In genomic region chr1:108955111-108955510, GRCh38 we compare ENCODE assay signal across 26 cellular contexts.
"Had no signal": no experiment of that assay in that cellular context is flagged by ENCODE, and none has a peak within 500 bp of the region (broad histone marks: within the 10 kb centered on the region; RNA-seq: fewer than 3 reads in every experiment).

No MANE protein-coding gene starts in this region.

- FAIRE-seq: islet of Langerhans, kidney had no signal

- H3K4me1 ChIP-seq: left lung, thyroid gland, uterus had no signal

- H3K4me1 Mint-ChIP-seq: mesothelial cell of epicardium had no signal

- H3K36me3 ChIP-seq: ovary, thyroid gland, uterus had no signal

- H3K4me3 Mint-ChIP-seq: mesothelial cell of epicardium; natural killer cell; stimulated activated naive B cell treated with anti-CD40 and anti-IgM and Interleukin-4, amounts not matched to agents 10 μg/mL and 1 μg/mL and 100 μg/mL, for 72 hours; type B pancreatic cell had no signal

- H3K9me3 ChIP-seq: left lung, ovary, testis, thyroid gland, uterus had no signal

- H3K27ac Mint-ChIP-seq: mesothelial cell of epicardium; progenitor cell of endocrine pancreas; stimulated activated naive B cell treated with anti-CD40 and anti-IgM and Interleukin-4, amounts not matched to agents 10 μg/mL and 1 μg/mL and 100 μg/mL, for 72 hours; type B pancreatic cell had no signal

- H3K27me3 ChIP-seq: left lung, ovary, testis, thyroid gland, uterus had no signal

- H3K4me3 ChIP-seq: left lung, lung, ovary, skin epidermis, testis, thyroid gland, uterus had no signal

- ATAC-seq: left colon; left lung; natural killer cell; right cardiac atrium; sciatic nerve; stimulated activated naive B cell treated with anti-CD40 and anti-IgM and Interleukin-4, amounts not matched to agents 10 μg/mL and 1 μg/mL and 100 μg/mL, for 72 hours; stimulated activated naive CD8-positive, alpha-beta T cell treated with anti-CD3 and anti-CD28 coated beads, Interleukin-15, Interleukin-2, amounts not matched to agents 100 U/mL and 50 U/mL, for 24 hours had no signal

- H3K27ac ChIP-seq: left lung, ovary, skin epidermis, testis, thyroid gland, uterus had no signal

- H3K27me3 Mint-ChIP-seq: naive B cell; progenitor cell of endocrine pancreas; stimulated activated naive B cell treated with anti-CD40 and anti-IgM and Interleukin-4, amounts not matched to agents 10 μg/mL and 1 μg/mL and 100 μg/mL, for 72 hours; type B pancreatic cell had no signal

- DNase-seq: hippocampal formation; kidney; left colon; left lung; mesendoderm; naive B cell; natural killer cell; ovary; retina; right cardiac atrium; stimulated activated CD4-positive, alpha-beta T cell treated with anti-CD3 and anti-CD28 coated beads, Interleukin-12 subunit alpha, Interleukin-12 subunit beta, amount 100 ng/mL, for 4 hours; stimulated activated CD4-positive, alpha-beta T cell treated with anti-CD3 and anti-CD28 coated beads, Interleukin-15, amount 100 ng/mL, for 24 hours; stimulated activated CD4-positive, alpha-beta T cell treated with anti-CD3 and anti-CD28 coated beads, Interleukin-2, amount 100 ng/mL, for 24 hours; stimulated activated CD4-positive, alpha-beta T cell treated with anti-CD3 and anti-CD28 coated beads, Interleukin-4, amount 100 ng/mL, for 1 hour; stimulated activated naive B cell treated with anti-CD40 and anti-IgM and Interleukin-4, amounts not matched to agents 10 μg/mL and 1 μg/mL and 100 μg/mL, for 72 hours; stimulated activated naive CD8-positive, alpha-beta T cell treated with anti-CD3 and anti-CD28 coated beads, Interleukin-15, Interleukin-2, amounts not matched to agents 100 U/mL and 50 U/mL, for 24 hours; testis; uterus had no signal

- H3K9me3 Mint-ChIP-seq: mesothelial cell of epicardium; natural killer cell; stimulated activated naive B cell treated with anti-CD40 and anti-IgM and Interleukin-4, amounts not matched to agents 10 μg/mL and 1 μg/mL and 100 μg/mL, for 72 hours; type B pancreatic cell had no signal
